8 cellular contexts compared by ENCODE assay signal in genomic region chr19:41951686-41952172, GRCh38. TPM values are rescaled to one million over a fixed set of nuclear protein-coding genes. Genes with fewer than 3 reads are reported as not detected.
DNase-seq lines count a peak whose midpoint lies in the region; ATAC-seq and TF ChIP-seq lines count a peak whose summit lies in the region.

No MANE protein-coding gene starts in this region.

- no TSS peak for BruUV-seq in OCI-LY7 (replicated peaks; lab: Mats Ljungman, UMichigan)

- peak; percentile 73 to 97 (median 92) for DNase-seq in CD8-positive, alpha-beta T cell
- peak in 1 of 2 experiments; percentile 72 for DNase-seq in HL-60 (ENCODE audit: low read depth in 1 of 2, low spot score in 1 of 2)
- DNase-seq in OCI-LY7 (ENCODE audit: low spot score) = peak; percentile 87
- peak; percentile 93 for DNase-seq in activated T-cell treated with anti-CD3 and anti-CD28 coated beads, Interleukin-2, amount 50 U/mL, for 1 hour
- peak; percentile 70 for DNase-seq in fibroblast of mammary gland (ENCODE audit: low read depth)
- peak; percentile 94 for DNase-seq in nephron progenitor cell
- peak; percentile 95 for DNase-seq in stimulated activated naive CD8-positive, alpha-beta T cell treated with anti-CD3 and anti-CD28 coated beads, Interleukin-15, Interleukin-2, amounts not matched to agents 100 U/mL and 50 U/mL, for 24 hours

- H4K20me1 ChIP-seq in OCI-LY7 (ENCODE audit: insufficient read depth, low read length) = no peaks in the 10 kb centered on the region

- H3K9me2 ChIP-seq in OCI-LY7 (ENCODE audit: insufficient read depth, low read length) = no peaks in the 10 kb centered on the region

- peak; percentile 96 for TF ChIP-seq CTCF in CD8-positive, alpha-beta T cell (IDR thresholded peaks at IDR 0.05)
- peak; percentile 99 for TF ChIP-seq CTCF in HL-60 (IDR thresholded peaks at IDR 0.05; ENCODE audit: insufficient read depth, low read length)
- peak; percentile 98 for TF ChIP-seq CTCF in OCI-LY7 (conservative IDR thresholded peaks at IDR 0.05; ENCODE audit: low read length)
- TF ChIP-seq CTCF in fibroblast of mammary gland (conservative IDR thresholded peaks at IDR 0.05; ENCODE audit: control insufficient read depth, insufficient read depth, low read depth, low read length) = peak; percentile 97
- peak; percentile 100 for TF ChIP-seq CTCF in nephron progenitor cell (IDR thresholded peaks at IDR 0.05)

- peaks cover 7% of the 10 kb centered on the region for H3K36me3 ChIP-seq in CD8-positive, alpha-beta T cell (ENCODE audit: insufficient read depth, low read length)
- H3K36me3 ChIP-seq in OCI-LY7 (ENCODE audit: insufficient read depth, low read length) = peaks cover 18% of the 10 kb centered on the region

- H3K4me1 Mint-ChIP-seq in CD8-positive, alpha-beta T cell (ENCODE audit: low read depth) = peaks cover 31% of the 10 kb centered on the region
- peaks cover 20% of the 10 kb centered on the region for H3K4me1 Mint-ChIP-seq in nephron progenitor cell

- no peak overlapping the region for H3K27ac ChIP-seq in CD8-positive, alpha-beta T cell (ENCODE audit: low read depth, low read length)
- H3K27ac ChIP-seq in HL-60 (replicated peaks) (no peak overlapping the region), OCI-LY7 (ENCODE audit: low read depth, low read length, poor library complexity, severe bottlenecking) (no peak overlapping the region)

- H3K9me3 Mint-ChIP-seq in CD8-positive, alpha-beta T cell = no peaks in the 10 kb centered on the region
- no peaks in the 10 kb centered on the region for H3K9me3 Mint-ChIP-seq in nephron progenitor cell

- no peaks in the 10 kb centered on the region for H3K79me2 ChIP-seq in OCI-LY7 (ENCODE audit: insufficient read depth, low read depth, low read length)

- H3K4me3 ChIP-seq in CD8-positive, alpha-beta T cell (ENCODE audit: low read depth, low read length) = no peak overlapping the region
- H3K4me3 ChIP-seq in HL-60 (replicated peaks; ENCODE audit: insufficient read depth, low read length) (no peak overlapping the region), OCI-LY7 (ENCODE audit: low read depth, low read length, poor library complexity, severe bottlenecking) (no peak overlapping the region), fibroblast of mammary gland (ENCODE audit: control insufficient read depth, low read depth, low read length) (no peak overlapping the region)

- H3K9me3 ChIP-seq in CD8-positive, alpha-beta T cell (ENCODE audit: low read length) = no peaks in the 10 kb centered on the region
- H3K9me3 ChIP-seq in OCI-LY7 (ENCODE audit: low read length) = no peaks in the 10 kb centered on the region

- peaks cover 15% of the 10 kb centered on the region for H3K4me1 ChIP-seq in CD8-positive, alpha-beta T cell (ENCODE audit: insufficient read depth, low read length)
- H3K4me1 ChIP-seq in OCI-LY7 (ENCODE audit: insufficient read depth, low read length, poor library complexity, severe bottlenecking) = peaks cover 52% of the 10 kb centered on the region

- peak overlapping the region; percentile 85 for H3K27ac Mint-ChIP-seq in CD8-positive, alpha-beta T cell
- H3K27ac Mint-ChIP-seq in nephron progenitor cell = no peak overlapping the region

- intact Hi-C loops in CD8-positive, alpha-beta T cell (cut with DNase I, micrococcal nuclease) = loop anchor here (1.0 to 5.0 kb wide), 7 partner anchors 16 to 158 kb away; no protein-coding TSS in a partner anchor
- intact Hi-C loops in OCI-LY7 (cut with micrococcal nuclease; ENCODE audit: unreplicated experiment) = loop anchor here (1.0 to 10.0 kb wide), 4 partner anchors 15 to 157 kb away; partner anchors contain the start of gene CEACAM3

- no peaks in the 10 kb centered on the region for H3K27me3 Mint-ChIP-seq in CD8-positive, alpha-beta T cell (ENCODE audit: low read depth)
- peaks cover 37% of the 10 kb centered on the region for H3K27me3 Mint-ChIP-seq in nephron progenitor cell (ENCODE audit: low read depth, poor library complexity)

- peak; percentile 88 for ATAC-seq in CD8-positive, alpha-beta T cell
- peak; percentile 81 for ATAC-seq in stimulated activated naive CD8-positive, alpha-beta T cell treated with anti-CD3 and anti-CD28 coated beads, Interleukin-15, Interleukin-2, amounts not matched to agents 100 U/mL and 50 U/mL, for 24 hours
- no peak for ATAC-seq in GM19324 (IDR thresholded peaks at IDR 0.05; ENCODE audit: low FRiP score, unreplicated experiment)

- H3K4me3 Mint-ChIP-seq in CD8-positive, alpha-beta T cell = no peak overlapping the region
- H3K4me3 Mint-ChIP-seq in nephron progenitor cell = peak overlapping the region; percentile 43

- CTCF ChIA-PET in CD8-positive, alpha-beta T cell (lab: Charles Lee) = interaction anchor here (0.7 to 4.6 kb wide), 15 partner anchors 10 to 159 kb away, joined by 3 to 66 read pairs (median 6); partner anchors contain the start of gene RPS19
- CTCF ChIA-PET in OCI-LY7 (lab: Charles Lee; ENCODE audit: unreplicated experiment) = interaction anchor here (0.7 kb wide), 1 partner anchor 18 kb away, joined by 5 read pairs; no protein-coding TSS in a partner anchor

- peaks cover 12% of the 10 kb centered on the region for H3K36me3 Mint-ChIP-seq in CD8-positive, alpha-beta T cell
- H3K36me3 Mint-ChIP-seq in nephron progenitor cell (ENCODE audit: low read depth) = no peaks in the 10 kb centered on the region

- no peaks in the 10 kb centered on the region for H3K27me3 ChIP-seq in CD8-positive, alpha-beta T cell (ENCODE audit: insufficient read depth, low read length)
- H3K27me3 ChIP-seq in HL-60 (ENCODE audit: insufficient read depth, poor library complexity, severe bottlenecking) = no peaks in the 10 kb centered on the region

- peak overlapping the region; percentile 42; the same call in 1 of the 2 replicates for H3K4me2 ChIP-seq in OCI-LY7 (ENCODE audit: low read length)

- POLR2A ChIA-PET in CD8-positive, alpha-beta T cell (lab: Charles Lee) = interaction anchor here (1.4 to 1.7 kb wide), 2 partner anchors 40 to 92 kb away, joined by 3 to 6 read pairs; partner anchors contain the start of gene RPS19
- POLR2A ChIA-PET in OCI-LY7 (lab: Charles Lee) = interaction anchor here (0.9 kb wide), 1 partner anchor 63 kb away, joined by 3 read pairs; no protein-coding TSS in a partner anchor

- H2AFZ ChIP-seq in OCI-LY7 (ENCODE audit: low read length) = no peak overlapping the region

RNA-seq across cellular contexts. Expression of gene RABAC1, which starts 7.4 kb away (rescaled TPM):
- 100 to 1,000 TPM in 1 of 2 experiments, 10 to 100 TPM in 1; 99.5 to 114 TPM for total RNA-seq in CD8-positive, alpha-beta T cell
- total RNA-seq in OCI-LY7 (2014; rRNA removed; shearing (Covaris generic)) = 161 and 171 TPM in 2 replicates
- total RNA-seq in OCI-LY7 (2022) = 167 and 191 TPM in 2 replicates

RNA-seq across cellular contexts. Expression of gene ERFL, which starts 23.5 kb away (rescaled TPM):
- total RNA-seq in CD8-positive, alpha-beta T cell = 1 to 10 TPM; 5.4 to 6.8 TPM
- 1.6 and 1.9 TPM in 2 replicates for total RNA-seq in OCI-LY7 (2014; rRNA removed; shearing (Covaris generic))
- 5.9 and 6.8 TPM in 2 replicates for total RNA-seq in OCI-LY7 (2022)

RNA-seq across cellular contexts. Expression of gene ATP1A3, which starts 42.3 kb away (rescaled TPM):
- total RNA-seq in CD8-positive, alpha-beta T cell = 10 to 100 TPM; 10.2 to 12.3 TPM
- 3.1 and 9.3 TPM in 2 replicates for total RNA-seq in OCI-LY7 (2014; rRNA removed; shearing (Covaris generic))
- 33.0 and 33.3 TPM in 2 replicates for total RNA-seq in OCI-LY7 (2022)
